14 cellular contexts compared by ENCODE assay signal in genomic region chr14:105201156-105201927, GRCh38. TPM values are rescaled to one million over a fixed set of nuclear protein-coding genes. Genes with fewer than 3 reads are reported as not detected.
DNase-seq lines count a peak whose midpoint lies in the region; ATAC-seq and TF ChIP-seq lines count a peak whose summit lies in the region.
"Had no signal": no experiment of that assay in that cellular context is flagged by ENCODE, and none has a peak within 500 bp of the region (broad histone marks: within the 10 kb centered on the region; RNA-seq: fewer than 3 reads in every experiment).

No MANE protein-coding gene starts in this region.

- H3K4me1 ChIP-seq in DND-41 (ENCODE audit: insufficient read depth, low read length), result no peaks in the 10 kb centered on the region

- TF ChIP-seq CTCF in DND-41 (IDR thresholded peaks at IDR 0.05; ENCODE audit: borderline replicate concordance, extremely low read depth, low read length, poor library complexity, severe bottlenecking) (peak; percentile 23), HFFc6 (IDR thresholded peaks at IDR 0.05) (peak; percentile 25; the same call in 1 of the 2 replicates)

- H3K36me3 ChIP-seq in DND-41 (ENCODE audit: insufficient read depth, low read length), result no peaks in the 10 kb centered on the region

- no peak overlapping the region for H3K4me2 ChIP-seq in DND-41 (ENCODE audit: insufficient read depth, low read length)

- no peak overlapping the region for H3K4me3 ChIP-seq in DND-41 (ENCODE audit: low read depth in 1 of 2, low read length in 2 of 2)

- H3K4me3 Mint-ChIP-seq in HFFc6 (no peak overlapping the region), naive B cell (peak overlapping the region in 5 of 8 donors; percentile 12 to 64 (median 43))
- H3K4me3 Mint-ChIP-seq in activated naive CD8-positive, alpha-beta T cell treated with anti-CD3 and anti-CD28 coated beads for 36 hours, result no peak overlapping the region
- H3K4me3 Mint-ChIP-seq: activated CD4-positive, alpha-beta memory T cell treated with anti-CD3 and anti-CD28 coated beads for 36 hours had no signal

- H3K9me3 Mint-ChIP-seq in HFFc6 (no peaks in the 10 kb centered on the region), naive B cell (no peaks in the 10 kb centered on the region)
- H3K9me3 Mint-ChIP-seq in activated naive CD8-positive, alpha-beta T cell treated with anti-CD3 and anti-CD28 coated beads for 36 hours, result no peaks in the 10 kb centered on the region
- H3K9me3 Mint-ChIP-seq: activated CD4-positive, alpha-beta memory T cell treated with anti-CD3 and anti-CD28 coated beads for 36 hours had no signal

- H3K27me3 Mint-ChIP-seq in HFFc6 (ENCODE audit: insufficient read depth) (peaks cover 9% of the 10 kb centered on the region), naive B cell (peaks cover 17 to 45% (median 33%) of the 10 kb centered on the region in 3 donors)
- H3K27me3 Mint-ChIP-seq in activated naive CD8-positive, alpha-beta T cell treated with anti-CD3 and anti-CD28 coated beads for 36 hours, result peaks cover 42% of the 10 kb centered on the region

- no peaks in the 10 kb centered on the region for H3K9me3 ChIP-seq in DND-41 (ENCODE audit: insufficient read depth, low read length, severe bottlenecking)

- H3K9ac ChIP-seq in DND-41 (ENCODE audit: low read depth, low read length), result no peak overlapping the region

- no peak overlapping the region for H2AFZ ChIP-seq in DND-41 (ENCODE audit: low read depth, low read length)

- H3K4me1 Mint-ChIP-seq in HFFc6 (ENCODE audit: low read depth) (peaks cover 10% of the 10 kb centered on the region), naive B cell (peaks cover 7 to 22% (median 21%) of the 10 kb centered on the region in 3 donors)
- H3K4me1 Mint-ChIP-seq in activated naive CD8-positive, alpha-beta T cell treated with anti-CD3 and anti-CD28 coated beads for 36 hours, result peaks cover 13% of the 10 kb centered on the region

- no peaks in the 10 kb centered on the region for H3K36me3 Mint-ChIP-seq in HFFc6 (ENCODE audit: low read depth)
- no peaks in the 10 kb centered on the region for H3K36me3 Mint-ChIP-seq in activated naive CD8-positive, alpha-beta T cell treated with anti-CD3 and anti-CD28 coated beads for 36 hours
- no peaks in the 10 kb centered on the region for H3K36me3 Mint-ChIP-seq in naive B cell
- H3K36me3 Mint-ChIP-seq: activated CD4-positive, alpha-beta memory T cell treated with anti-CD3 and anti-CD28 coated beads for 36 hours had no signal

- no peak for DNase-seq in DND-41
- no peak for DNase-seq in HFFc6
- no peak for DNase-seq in activated naive CD8-positive, alpha-beta T cell treated with anti-CD3 and anti-CD28 coated beads for 36 hours
- no peak for DNase-seq in naive B cell
- no peak for DNase-seq in central memory CD4-positive, alpha-beta T cell
- no peak for DNase-seq in putamen (ENCODE audit: low spot score)
- DNase-seq in NK-92 (lab: John Stamatoyannopoulos, UW; ENCODE audit: unreplicated experiment), result no peak
- DNase-seq: aorta, EL, HCEC 1CT, left colon, NCI-H1930 had no signal

- H3K27me3 ChIP-seq in DND-41 (ENCODE audit: insufficient read depth, low read length, poor library complexity), result peaks cover 15% of the 10 kb centered on the region

- H3K27ac ChIP-seq in DND-41 (ENCODE audit: low read length), result no peak overlapping the region

- H3K27ac Mint-ChIP-seq in HFFc6 (no peak overlapping the region), naive B cell (peak overlapping the region in 2 of 6 donors; percentile 47 to 54)
- H3K27ac Mint-ChIP-seq in activated naive CD8-positive, alpha-beta T cell treated with anti-CD3 and anti-CD28 coated beads for 36 hours, result peak overlapping the region; percentile 16
- H3K27ac Mint-ChIP-seq: activated CD4-positive, alpha-beta memory T cell treated with anti-CD3 and anti-CD28 coated beads for 36 hours had no signal

- H3K79me2 ChIP-seq in DND-41 (ENCODE audit: insufficient read depth, low read length), result no peaks in the 10 kb centered on the region

- peaks cover 22% of the 10 kb centered on the region for H4K20me1 ChIP-seq in DND-41 (ENCODE audit: insufficient read depth, low read length)

- ATAC-seq in DND-41 (ENCODE audit: insufficient read depth, low read depth) (peak; percentile 3; the same call in 1 of the 3 replicates), naive B cell (ENCODE audit: low read depth in 2 of 2) (peak; percentile 4 to 11)
- ATAC-seq: left colon, Right ventricle myocardium inferior had no signal

RNA-seq across cellular contexts. Expression of gene NUDT14, which starts 20.2 kb away (rescaled TPM):
- 10 to 100 TPM in 4 of 6 experiments, 1 to 10 TPM in 2; 9.8 to 13.3 (median 11.0) TPM for total RNA-seq in HFFc6 (2021; fragmentation: NEBNext Ultra II Directional; extraction: Animal tissue kit (Norgen Biotek cat#: 25700))
- total RNA-seq in activated naive CD8-positive, alpha-beta T cell treated with anti-CD3 and anti-CD28 coated beads for 36 hours, result 1 to 10 TPM; 8.6 to 9.1 TPM
- polyA plus RNA-seq in naive B cell (ENCODE audit: low read depth in 6 of 6), result 10 to 100 TPM in 2 of 6 donors, 1 to 10 TPM in 4; 4.4 to 20.6 (median 9.1) TPM

RNA-seq across cellular contexts. Expression of gene JAG2, which starts 32.8 kb away (rescaled TPM):
- under 1 TPM; 0.23 to 0.76 (median 0.42) TPM for total RNA-seq in HFFc6 (2021; fragmentation: NEBNext Ultra II Directional; extraction: Animal tissue kit (Norgen Biotek cat#: 25700))
- 1 to 10 TPM; 2.3 to 2.5 TPM for total RNA-seq in activated naive CD8-positive, alpha-beta T cell treated with anti-CD3 and anti-CD28 coated beads for 36 hours
- not detected for polyA plus RNA-seq in naive B cell (ENCODE audit: low read depth in 6 of 6)

RNA-seq across cellular contexts. Expression of gene BTBD6, which starts 47.0 kb away (rescaled TPM):
- total RNA-seq in HFFc6 (2021; fragmentation: NEBNext Ultra II Directional; extraction: Animal tissue kit (Norgen Biotek cat#: 25700)), result 10 to 100 TPM; 44.3 to 58.6 (median 53.2) TPM
- 10 to 100 TPM; 33.9 to 35.2 TPM for total RNA-seq in activated naive CD8-positive, alpha-beta T cell treated with anti-CD3 and anti-CD28 coated beads for 36 hours
- polyA plus RNA-seq in naive B cell (ENCODE audit: low read depth in 6 of 6), result 1 to 10 TPM; 2.9 to 9.4 (median 6.1) TPM

Comparison
In these comparisons a context has a peak if more than half of its experiments do, and no peak if none do; other contexts are left out.
1. H3K4me3 Mint-ChIP-seq: peak in naive B cell (5 of 8); none in HFFc6 (single experiment) and activated naive CD8-positive, alpha-beta T cell treated with anti-CD3 and anti-CD28 coated beads for 36 hours (single experiment).